In genomic region chr19:48881741-48882657, GRCh38 we compare ENCODE assay signal across 1 cellular context.
A peak's percentile ranks its signal among the peaks of the same experiment; 100 is the strongest.
TF ChIP-seq lines count a peak whose summit lies in the region.

No MANE protein-coding gene starts in this region.

TF ChIP-seq in K562, 482 proteins besides CTCF, POLR2A, EP300 and RAD21 (continued from another document and continues in another):
- TF ChIP-seq BRF2 (IDR thresholded peaks at IDR 0.05; ENCODE audit: borderline replicate concordance, insufficient read depth, insufficient read length) (no peak), PHF8 (IDR thresholded peaks at IDR 0.05; ENCODE audit: borderline replicate concordance, low read length) (no peak), ELK1 (CRISPR knock-in tag; IDR thresholded peaks at IDR 0.05) (no peak), ZNF124 (CRISPR knock-in tag; IDR thresholded peaks at IDR 0.05) (no peak), NFE2L1 (tag; IDR thresholded peaks at IDR 0.05; ENCODE audit: borderline replicate concordance, low read depth) (peak; percentile 22; the same call in 1 of the 2 replicates), CHCHD3 (CRISPR knock-in tag; IDR thresholded peaks at IDR 0.05) (no peak), E2F3 (CRISPR knock-in tag; IDR thresholded peaks at IDR 0.05) (peak; percentile 73; the same call in 1 of the 2 replicates), ZSCAN29 (IDR thresholded peaks at IDR 0.05) (no peak), ZHX1 (conservative IDR thresholded peaks at IDR 0.05; ENCODE audit: low read length) (no peak), TEAD4 (IDR thresholded peaks at IDR 0.05; ENCODE audit: low read length) (no peak), TEAD4 (CRISPR knock-in tag; IDR thresholded peaks at IDR 0.05; ENCODE audit: borderline replicate concordance) (no peak), FOXM1 (IDR thresholded peaks at IDR 0.05; ENCODE audit: low read depth) (no peak), FOXM1 (CRISPR knock-in tag; IDR thresholded peaks at IDR 0.05; ENCODE audit: low read depth) (no peak), RBM14 (IDR thresholded peaks at IDR 0.05; ENCODE audit: borderline replicate concordance, insufficient read depth, low read depth, low read length) (no peak), CTBP1 (IDR thresholded peaks at IDR 0.05; ENCODE audit: borderline replicate concordance) (no peak), CREB1 (IDR thresholded peaks at IDR 0.05) (no peak), CREB1 (CRISPR knock-in tag; IDR thresholded peaks at IDR 0.05) (no peak), ZNF384 (IDR thresholded peaks at IDR 0.05; ENCODE audit: low read depth, low read length) (no peak), SMARCC2 (IDR thresholded peaks at IDR 0.05; ENCODE audit: low read depth) (no peak), MCM5 (IDR thresholded peaks at IDR 0.05; ENCODE audit: low read depth) (no peak), KAT2B (IDR thresholded peaks at IDR 0.05; ENCODE audit: low read depth, low read length) (no peak), RFX7 (CRISPR knock-in tag; IDR thresholded peaks at IDR 0.05) (peak; percentile 89; the same call in 1 of the 2 replicates), E4F1 (CRISPR knock-in tag; IDR thresholded peaks at IDR 0.05; ENCODE audit: borderline replicate concordance) (peak; percentile 54; the same call in 1 of the 2 replicates), SRSF7 (optimal IDR thresholded peaks at IDR 0.05; ENCODE audit: low read depth, low read length) (no peak), ZNF592 (IDR thresholded peaks at IDR 0.05) (peak; percentile 99), TCF7 (IDR thresholded peaks at IDR 0.05; ENCODE audit: borderline replicate concordance) (no peak), CREBBP (IDR thresholded peaks at IDR 0.05; ENCODE audit: low read depth, low read length) (no peak), ARHGAP35 (IDR thresholded peaks at IDR 0.05; ENCODE audit: partially characterized antibody) (no peak), FOXO4 (CRISPR knock-in tag; IDR thresholded peaks at IDR 0.05) (no peak), RREB1 (CRISPR knock-in tag; IDR thresholded peaks at IDR 0.05) (no peak), CEBPZ (IDR thresholded peaks at IDR 0.05; ENCODE audit: borderline replicate concordance, low read depth, low read length) (no peak), ETS2 (tag; IDR thresholded peaks at IDR 0.05; ENCODE audit: borderline replicate concordance, poor library complexity, severe bottlenecking) (no peak), CCAR2 (IDR thresholded peaks at IDR 0.05; ENCODE audit: low read depth, low read length) (no peak), SNIP1 (IDR thresholded peaks at IDR 0.05; ENCODE audit: low read depth) (no peak)
